In genomic region chr2:53848062-53848461, GRCh38 we compare ENCODE assay signal across 20 cellular contexts.
"Had no signal": no experiment of that assay in that cellular context is flagged by ENCODE, and none has a peak within 500 bp of the region (broad histone marks: within the 10 kb centered on the region; RNA-seq: fewer than 3 reads in every experiment).

No MANE protein-coding gene starts in this region.

- FAIRE-seq: TTC549 had no signal

- DNase-seq: activated CD4-positive, alpha-beta T cell treated with anti-CD3 and anti-CD28 coated beads, Interleukin-2, amount 50 U/mL, for 1 hour; activated CD4-positive, CD25-positive, alpha-beta regulatory T cell treated with anti-CD3 and anti-CD28 coated beads, Interleukin-2, amount 50 U/mL, for 72 hours; activated CD8-positive, alpha-beta T cell treated with anti-CD3 and anti-CD28 coated beads, Interleukin-2, amount 10 ng/mL, durations not matched to agents 7 days and 5 days; activated gamma-delta T cell; activated naive CD4-positive, alpha-beta T cell treated with anti-CD3 and anti-CD28 coated beads, Interleukin-2, amount 50 U/mL, for 16 hours; aorta; central memory CD4-positive, alpha-beta T cell; dermis blood vessel endothelial cell; effector CD8-positive, alpha-beta T cell; foreskin melanocyte; kidney glomerular epithelial cell; left ventricle myocardium inferior; natural killer cell; stimulated activated CD4-positive, alpha-beta T cell treated with anti-CD3 and anti-CD28 coated beads, Interleukin-4, amount 100 ng/mL, for 24 hours; substantia nigra; thyroid gland; WERI-Rb-1 had no signal

- ATAC-seq: activated CD8-positive, alpha-beta T cell treated with anti-CD3 and anti-CD28 coated beads, Interleukin-2, amount 10 ng/mL, durations not matched to agents 7 days and 5 days; natural killer cell had no signal

- H3K27ac ChIP-seq: left ventricle myocardium inferior, prostate gland, right atrium auricular region, thyroid gland, WERI-Rb-1 had no signal

- H3K4me3 ChIP-seq: left ventricle myocardium inferior, prostate gland, right atrium auricular region, thyroid gland had no signal

- H3K4me1 ChIP-seq: left ventricle myocardium inferior, prostate gland, right atrium auricular region, thyroid gland had no signal

- H3K27me3 ChIP-seq: right atrium auricular region, thyroid gland had no signal

- H3K36me3 ChIP-seq: prostate gland, right atrium auricular region, thyroid gland, WERI-Rb-1 had no signal

- H3K9me3 ChIP-seq: left ventricle myocardium inferior, prostate gland, right atrium auricular region, thyroid gland had no signal
